Comparison of ENCODE assay signal across 23 cellular contexts in genomic region chr12:11070999-11071398, GRCh38. TPM values are rescaled to one million over a fixed set of nuclear protein-coding genes. Genes with fewer than 3 reads are reported as not detected.
DNase-seq lines count a peak whose midpoint lies in the region; TF ChIP-seq lines count a peak whose summit lies in the region.
"Had no signal": no experiment of that assay in that cellular context is flagged by ENCODE, and none has a peak within 500 bp of the region (broad histone marks: within the 10 kb centered on the region; RNA-seq: fewer than 3 reads in every experiment).

No MANE protein-coding gene starts in this region.

- 0% methylated on average over 1 of the region's 1 CpG; no CpG with 5 or more reads in 1 of the 2 experiments for WGBS in endodermal cell (ENCODE audit: insufficient coverage in 1 of 2, insufficient read length in 1 of 2), 2 experiments

- peak overlapping the region; percentile 43 for H3K27ac ChIP-seq in HUES48 (ENCODE audit: low read depth, low read length)
- H3K27ac ChIP-seq in endodermal cell (ENCODE audit: low read depth, low read length) = no peak overlapping the region
- H3K27ac ChIP-seq: A549; BLaER1 treated with 17β-estradiol and CSF1 and Interleukin-3, amounts not matched to agents 10 nM and 100 nM had no signal

- H3K9me3 ChIP-seq in HUES48 (ENCODE audit: control insufficient read depth, insufficient read depth, low read length) = no peaks in the 10 kb centered on the region
- H3K9me3 ChIP-seq in endodermal cell (ENCODE audit: control insufficient read depth, low read length) = no peaks in the 10 kb centered on the region
- H3K9me3 ChIP-seq: A549; BE2C; BLaER1 treated with 17β-estradiol and CSF1 and Interleukin-3, amounts not matched to agents 10 nM and 100 nM; HAP-1 had no signal

- H3K27ac Mint-ChIP-seq in endodermal cell = peak overlapping the region; percentile 83
- peak overlapping the region; percentile 87 for H3K27ac Mint-ChIP-seq in nephron progenitor cell
- H3K27ac Mint-ChIP-seq: CD4-positive, alpha-beta T cell; CD8-positive, alpha-beta memory T cell; HFFc6 had no signal

- H3K27me3 Mint-ChIP-seq in endodermal cell (ENCODE audit: insufficient read depth) (peaks cover 36% of the 10 kb centered on the region), nephron progenitor cell (ENCODE audit: low read depth, poor library complexity) (no peaks in the 10 kb centered on the region)
- H3K27me3 Mint-ChIP-seq: CD4-positive, alpha-beta T cell had no signal

- peaks cover 23% of the 10 kb centered on the region for H3K4me1 Mint-ChIP-seq in endodermal cell
- peaks cover 22% of the 10 kb centered on the region for H3K4me1 Mint-ChIP-seq in nephron progenitor cell
- H3K4me1 Mint-ChIP-seq: CD14-positive monocyte had no signal

- H3K4me1 ChIP-seq in HUES48 (ENCODE audit: control insufficient read depth, insufficient read depth, low read length) (peaks cover 19% of the 10 kb centered on the region), endodermal cell (ENCODE audit: control insufficient read depth, insufficient read depth, low read length) (no peaks in the 10 kb centered on the region)
- H3K4me1 ChIP-seq: A549, BE2C, HAP-1 had no signal

- H3K27me3 ChIP-seq in HUES48 (ENCODE audit: control insufficient read depth, insufficient read depth, low read length) (no peaks in the 10 kb centered on the region), endodermal cell (ENCODE audit: control insufficient read depth, insufficient read depth, low read length, poor library complexity, severe bottlenecking) (no peaks in the 10 kb centered on the region)
- H3K27me3 ChIP-seq: BE2C; BLaER1 treated with 17β-estradiol and CSF1 and Interleukin-3, amounts not matched to agents 10 nM and 100 nM had no signal

- H3K36me3 ChIP-seq in HUES48 (ENCODE audit: control insufficient read depth, insufficient read depth, low read length) (no peaks in the 10 kb centered on the region), endodermal cell (ENCODE audit: control insufficient read depth, insufficient read depth, low read length) (no peaks in the 10 kb centered on the region)
- H3K36me3 ChIP-seq: BE2C, HAP-1 had no signal

- intact Hi-C loops in cardiac septum (cut with DNase I) = loop anchor here (2.0 kb wide), 1 partner anchor 56 kb away; no protein-coding TSS in a partner anchor

- TF ChIP-seq CTCF in endodermal cell (conservative IDR thresholded peaks at IDR 0.05) = no peak
- no peak for TF ChIP-seq CTCF in nephron progenitor cell (IDR thresholded peaks at IDR 0.05)
- TF ChIP-seq CTCF in GM10266 (IDR thresholded peaks at IDR 0.05; ENCODE audit: control insufficient read depth, insufficient read depth, low read depth, missing control alignments) = no peak

- H3K4me3 ChIP-seq in HUES48 (ENCODE audit: low read depth, low read length) = no peak overlapping the region
- no peak overlapping the region for H3K4me3 ChIP-seq in endodermal cell (ENCODE audit: low read length)
- H3K4me3 ChIP-seq: A549; BLaER1 treated with 17β-estradiol and CSF1 and Interleukin-3, amounts not matched to agents 10 nM and 100 nM; HAP-1 had no signal

- no peak for DNase-seq in endodermal cell
- peak; percentile 71 for DNase-seq in islet precursor cell
- no peak for DNase-seq in nephron progenitor cell
- no peak for DNase-seq in cardiac septum (ENCODE audit: low spot score)
- no peak for DNase-seq in dermis blood vessel endothelial cell
- no peak for DNase-seq in GM10266 (ENCODE audit: extremely low spot score)
- DNase-seq: 8988T; ACHN; AML-193; BE2C; CD4-positive, alpha-beta T cell; DMS 273 treated with DMSO at 0.1 percent for 48 hours; DMS79; EL; GDM1; GOT3; HFFc6 had no signal

- H3K36me3 Mint-ChIP-seq in endodermal cell (ENCODE audit: low read depth) (peaks cover 38% of the 10 kb centered on the region), nephron progenitor cell (ENCODE audit: low read depth) (peaks cover 52% of the 10 kb centered on the region)

- H3K9ac ChIP-seq in HUES48 (ENCODE audit: low read depth, low read length) (no peak overlapping the region), endodermal cell (ENCODE audit: extremely low read depth, low read length, poor library complexity, severe bottlenecking) (no peak overlapping the region)
- H3K9ac ChIP-seq: BLaER1 treated with 17β-estradiol and CSF1 and Interleukin-3, amounts not matched to agents 10 nM and 100 nM had no signal

- H3K4me3 Mint-ChIP-seq in endodermal cell = no peak overlapping the region
- no peak overlapping the region for H3K4me3 Mint-ChIP-seq in nephron progenitor cell
- H3K4me3 Mint-ChIP-seq: CD14-positive monocyte; CD4-positive, alpha-beta T cell; CD8-positive, alpha-beta memory T cell; HFFc6 had no signal

- H3K9me3 Mint-ChIP-seq in endodermal cell (peaks cover 6% of the 10 kb centered on the region), nephron progenitor cell (peaks cover 2% of the 10 kb centered on the region)
- H3K9me3 Mint-ChIP-seq: CD4-positive, alpha-beta T cell; HFFc6 had no signal

RNA-seq across cellular contexts. Expression of gene TAS2R46, which starts 8.9 kb away (rescaled TPM):
- total RNA-seq in endodermal cell (1 to 10 TPM; 1.3 to 3.9 TPM), cardiac septum (0.78 TPM), dermis blood vessel endothelial cell (2.4 and 3.6 TPM in 2 replicates)
- polyA plus RNA-seq in endodermal cell (2013, experiment 1 of 2) = 0.25 TPM
- not detected for polyA plus RNA-seq in endodermal cell (2013, experiment 2 of 2)
- polyA plus RNA-seq: CD14-positive monocyte; CD8-positive, alpha-beta memory T cell had no signal

RNA-seq across cellular contexts. Expression of gene TAS2R43, which starts 21.1 kb away (rescaled TPM):
- total RNA-seq in endodermal cell = 1 to 10 TPM in 1 of 2 donors, under 1 TPM in 1; 0.82 to 2.5 TPM
- polyA plus RNA-seq in endodermal cell (2013, experiment 1 of 2) = not detected
- polyA plus RNA-seq in endodermal cell (2013, experiment 2 of 2) = not detected
- 0.32 TPM for total RNA-seq in cardiac septum
- total RNA-seq in dermis blood vessel endothelial cell = 1.0 and 2.1 TPM in 2 replicates
- total RNA-seq: HFFc6 had no signal
- polyA plus RNA-seq: A549; CD14-positive monocyte; CD8-positive, alpha-beta memory T cell had no signal

RNA-seq across cellular contexts. Expression of gene TAS2R31, which starts 39.8 kb away (rescaled TPM):
- total RNA-seq in endodermal cell (10 to 100 TPM in 1 of 2 donors, 1 to 10 TPM in 1; 2.4 to 12.4 TPM), cardiac septum (2.1 TPM), dermis blood vessel endothelial cell (3.8 and 6.8 TPM in 2 replicates)
- polyA plus RNA-seq in endodermal cell (2013, experiment 1 of 2) = 0.75 TPM
- 0.91 TPM for polyA plus RNA-seq in endodermal cell (2013, experiment 2 of 2)
- polyA plus RNA-seq: CD14-positive monocyte; CD8-positive, alpha-beta memory T cell had no signal

RNA-seq across cellular contexts. Expression of gene TAS2R19, which starts 48.6 kb away (rescaled TPM):
- total RNA-seq in endodermal cell = 10 to 100 TPM in 1 of 2 donors, 1 to 10 TPM in 1; 3.1 to 11.3 TPM
- 1.1 TPM for polyA plus RNA-seq in endodermal cell (2013, experiment 1 of 2)
- 1.3 TPM for polyA plus RNA-seq in endodermal cell (2013, experiment 2 of 2)
- total RNA-seq in cardiac septum = 1.5 TPM
- total RNA-seq in dermis blood vessel endothelial cell = 4.0 and 9.2 TPM in 2 replicates
- polyA plus RNA-seq: CD14-positive monocyte had no signal
